22 cellular contexts compared by ENCODE assay signal in the genomic region with DNA sequence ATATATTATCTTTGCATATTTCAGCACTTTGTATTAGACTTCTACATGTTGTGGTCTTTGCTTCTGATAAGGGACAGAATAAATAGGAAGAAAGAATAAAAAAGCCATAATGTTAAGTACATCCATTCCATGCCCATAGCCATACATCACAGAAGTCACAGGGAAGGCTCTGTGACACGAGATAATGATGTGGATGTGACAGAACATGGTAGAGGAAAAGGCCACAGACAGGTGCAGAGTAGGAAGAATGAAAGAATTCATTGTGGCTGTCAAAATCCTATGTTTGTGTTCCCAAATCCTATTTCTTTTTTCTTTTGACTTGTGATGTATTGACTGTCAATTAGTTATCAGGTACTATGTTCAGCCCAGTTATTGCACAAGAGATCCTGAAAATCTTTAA.
"Had no signal": no experiment of that assay in that cellular context is flagged by ENCODE, and none has a peak within 500 bp of the region (broad histone marks: within the 10 kb centered on the region; RNA-seq: fewer than 3 reads in every experiment).

No MANE protein-coding gene starts in this region.

- ATAC-seq: activated CD8-positive, alpha-beta T cell treated with anti-CD3 and anti-CD28 coated beads, Interleukin-2, amount 10 ng/mL, durations not matched to agents 7 days and 5 days; T-helper 17 cell; WTC11 had no signal

- FAIRE-seq: astrocyte had no signal

- H3K9me3 ChIP-seq: MG63 had no signal

- H3K27ac ChIP-seq: PC-9 had no signal

- DNase-seq: activated CD4-positive, alpha-beta T cell treated with anti-CD3 and anti-CD28 coated beads for 48 hours; activated CD4-positive, alpha-beta T cell treated with anti-CD3 and anti-CD28 coated beads, Interleukin-2, amount 50 U/mL, for 4 hours; activated CD4-positive, CD25-positive, alpha-beta regulatory T cell treated with anti-CD3 and anti-CD28 coated beads, Interleukin-2, amount 50 U/mL, for 72 hours; activated CD8-positive, alpha-beta memory T cell treated with anti-CD3 and anti-CD28 coated beads, Interleukin-2, amount 50 U/mL, for 48 hours; activated CD8-positive, alpha-beta T cell treated with anti-CD3 and anti-CD28 coated beads, Interleukin-2, amount 10 ng/mL, durations not matched to agents 7 days and 5 days; activated effector memory CD4-positive, alpha-beta T cell treated with anti-CD3 and anti-CD28 coated beads, Interleukin-2, amount 50 U/mL, for 16 hours; activated naive CD4-positive, alpha-beta T cell treated with Interleukin-2 at 50 U/mL for 16 hours; activated T-cell treated with anti-CD3 and anti-CD28 coated beads, Interleukin-2, amount 50 U/mL, for 1 hour; amygdala; MG63; NCI-H1105; NCI-H1436 treated with DMSO at 0.1 percent for 48 hours; NCI-H187; NCI-H2081; NCI-H446; NCI-H524; PC-9; SHP77 treated with DMSO at 0.1 percent for 48 hours; T-helper 17 cell; T-helper 9 cell had no signal

- H3K4me3 ChIP-seq: MG63, PC-9 had no signal

- H3K27me3 ChIP-seq: MG63 had no signal
